In genomic region chr2:241307055-241307454, GRCh38 we compare ENCODE assay signal across 29 cellular contexts.
"Had no signal": no experiment of that assay in that cellular context is flagged by ENCODE, and none has a peak within 500 bp of the region (broad histone marks: within the 10 kb centered on the region; RNA-seq: fewer than 3 reads in every experiment).

No MANE protein-coding gene starts in this region.

- H3K4me3 ChIP-seq: coronary artery, esophagus squamous epithelium, heart right ventricle, lung, mucosa of descending colon, neural progenitor cell, smooth muscle cell, suprapubic skin, transverse colon, vagina had no signal

- H3K9me3 ChIP-seq: esophagus squamous epithelium, heart right ventricle, mucosa of descending colon, suprapubic skin, transverse colon, vagina had no signal

- H3K4me2 ChIP-seq: neural progenitor cell, smooth muscle cell had no signal

- H3K9ac ChIP-seq: neural progenitor cell, parathyroid adenoma had no signal

- ATAC-seq: effector memory CD8-positive, alpha-beta T cell; heart right ventricle; left colon; mucosa of descending colon; sciatic nerve; stimulated activated naive CD8-positive, alpha-beta T cell treated with anti-CD3 and anti-CD28 coated beads, Interleukin-15, amount 100 ng/mL, for 72 hours had no signal

- H3K27me3 ChIP-seq: esophagus squamous epithelium, heart right ventricle, neural progenitor cell, suprapubic skin, transverse colon, vagina had no signal

- H2AFZ ChIP-seq: neural progenitor cell, parathyroid adenoma had no signal

- H3K4me1 ChIP-seq: neural progenitor cell had no signal

- H3K27ac ChIP-seq: coronary artery, esophagus squamous epithelium, heart right ventricle, neural progenitor cell, parathyroid adenoma, suprapubic skin, transverse colon, vagina had no signal

- DNase-seq: dermis blood vessel endothelial cell; effector memory CD8-positive, alpha-beta T cell; erythroblast; esophagus squamous epithelium; foreskin melanocyte; glutamatergic neuron; heart right ventricle; hippocampal formation; islet precursor cell; kidney glomerular epithelial cell; left colon; mucosa of descending colon; naive B cell; stimulated activated CD4-positive, alpha-beta T cell treated with anti-CD3 and anti-CD28 coated beads, Interleukin-12 subunit alpha, Interleukin-12 subunit beta, amount 100 ng/mL, for 4 hours; stimulated activated CD4-positive, alpha-beta T cell treated with anti-CD3 and anti-CD28 coated beads, Interleukin-1b, Interleukin-23, amount 100 ng/mL, for 48 hours; stimulated activated CD4-positive, alpha-beta T cell treated with anti-CD3 and anti-CD28 coated beads, Interleukin-4, amount 100 ng/mL, for 1 hour; stimulated activated CD8-positive, alpha-beta memory T cell treated with anti-CD3 and anti-CD28 coated beads, Interleukin-4, amount 100 ng/mL, for 48 hours; stimulated activated naive CD4-positive, alpha-beta T cell; stimulated activated naive CD8-positive, alpha-beta T cell treated with anti-CD3 and anti-CD28 coated beads, Interleukin-15, amount 100 ng/mL, for 72 hours; transverse colon had no signal

- FAIRE-seq: endometrium had no signal

- H3K36me3 ChIP-seq: esophagus squamous epithelium, neural progenitor cell, suprapubic skin, vagina had no signal
